Comparison of ENCODE assay signal across 8 cellular contexts in genomic region chr12:56152132-56152755, GRCh38. TPM values are rescaled to one million over a fixed set of nuclear protein-coding genes. Genes with fewer than 3 reads are reported as not detected.
A peak's percentile ranks its signal among the peaks of the same experiment; 100 is the strongest.
DNase-seq lines count a peak whose midpoint lies in the region; ATAC-seq and TF ChIP-seq lines count a peak whose summit lies in the region.

MYL6B (plus strand) TSS chr12:56152587; CDS start chr12:56153919, 1,332 bp downstream.

- TF ChIP-seq CTCF in GM10266 (IDR thresholded peaks at IDR 0.05; ENCODE audit: control insufficient read depth, insufficient read depth, low read depth, missing control alignments) (no peak), glutamatergic neuron (IDR thresholded peaks at IDR 0.05; ENCODE audit: partially characterized antibody, unreplicated experiment) (no peak), osteocyte (IDR thresholded peaks at IDR 0.05) (no peak), thoracic aorta (IDR thresholded peaks at IDR 0.05) (no peak)

- H3K27me3 ChIP-seq in thoracic aorta (replicated peaks; ENCODE audit: insufficient read depth), result no peaks in the 10 kb centered on the region

- H3K4me3 ChIP-seq in thoracic aorta, result peak within 1 kb of the TSS; percentile 87

- H3K36me3 ChIP-seq in thoracic aorta, result no peaks in the 10 kb centered on the region

- H3K27ac Mint-ChIP-seq in activated naive CD4-positive, alpha-beta T cell treated with anti-CD3 and anti-CD28 coated beads, Interleukin-2, amount 50 U/mL, for 72 hours, result peak within 1 kb of the TSS; percentile 96 to 98
- H3K27ac Mint-ChIP-seq in glutamatergic neuron (ENCODE audit: unreplicated experiment) (peak within 1 kb of the TSS; percentile 93), osteocyte (ENCODE audit: unreplicated experiment) (peak within 1 kb of the TSS; percentile 95)

- peak within 1 kb of the TSS; percentile 88 to 92 for H3K27ac ChIP-seq in thoracic aorta

- H3K9me3 ChIP-seq in thoracic aorta, result no peaks in the 10 kb centered on the region

- peaks cover 3 to 21% of the 10 kb centered on the region in 2 donors for H3K36me3 Mint-ChIP-seq in activated naive CD4-positive, alpha-beta T cell treated with anti-CD3 and anti-CD28 coated beads, Interleukin-2, amount 50 U/mL, for 72 hours
- H3K36me3 Mint-ChIP-seq in glutamatergic neuron (ENCODE audit: unreplicated experiment) (no peaks in the 10 kb centered on the region), osteocyte (ENCODE audit: unreplicated experiment) (peaks cover 11% of the 10 kb centered on the region)

- peaks cover 14 to 28% of the 10 kb centered on the region in 2 donors for H3K4me1 ChIP-seq in thoracic aorta (ENCODE audit: control insufficient read depth in 1 of 2, low read depth in 2 of 2)

- H3K9me3 Mint-ChIP-seq in activated naive CD4-positive, alpha-beta T cell treated with anti-CD3 and anti-CD28 coated beads, Interleukin-2, amount 50 U/mL, for 72 hours, result no peaks in the 10 kb centered on the region
- H3K9me3 Mint-ChIP-seq in glutamatergic neuron (ENCODE audit: unreplicated experiment) (peaks cover 3% of the 10 kb centered on the region), osteocyte (ENCODE audit: unreplicated experiment) (no peaks in the 10 kb centered on the region)

- H3K27me3 Mint-ChIP-seq in glutamatergic neuron (ENCODE audit: unreplicated experiment) (peaks cover 11% of the 10 kb centered on the region), osteocyte (ENCODE audit: unreplicated experiment) (no peaks in the 10 kb centered on the region)

- peak; percentile 88 for DNase-seq in GM10266 (ENCODE audit: extremely low spot score)
- peak; percentile 71 for DNase-seq in NCI-H1105 (lab: John Stamatoyannopoulos, UW)
- peak; percentile 35 for DNase-seq in SKM-1 (lab: John Stamatoyannopoulos, UW; ENCODE audit: unreplicated experiment)
- peak; percentile 90 to 96 for DNase-seq in activated naive CD4-positive, alpha-beta T cell treated with anti-CD3 and anti-CD28 coated beads, Interleukin-2, amount 50 U/mL, for 72 hours (ENCODE audit: low spot score in 2 of 2)
- DNase-seq in glutamatergic neuron, result peak; percentile 94
- peak; percentile 95 for DNase-seq in osteocyte (ENCODE audit: extremely low spot score, unreplicated experiment)
- peak; percentile 83 for DNase-seq in thoracic aorta (ENCODE audit: low spot score)

- H3K4me1 Mint-ChIP-seq in glutamatergic neuron (ENCODE audit: low read depth, unreplicated experiment), result peaks cover 11% of the 10 kb centered on the region
- H3K4me1 Mint-ChIP-seq in osteocyte (ENCODE audit: unreplicated experiment), result peaks cover 42% of the 10 kb centered on the region

- ATAC-seq in HG02623 (IDR thresholded peaks at IDR 0.05; ENCODE audit: unreplicated experiment) (peak; percentile 80), thoracic aorta (ENCODE audit: insufficient number of reproducible peaks, low FRiP score, low read depth) (peak; percentile 87)
- ATAC-seq in activated naive CD4-positive, alpha-beta T cell treated with anti-CD3 and anti-CD28 coated beads, Interleukin-2, amount 50 U/mL, for 72 hours, result peak; percentile 91 to 95

- peak within 1 kb of the TSS; percentile 89 for H3K4me3 Mint-ChIP-seq in glutamatergic neuron (ENCODE audit: unreplicated experiment)
- peak within 1 kb of the TSS; percentile 93 for H3K4me3 Mint-ChIP-seq in osteocyte (ENCODE audit: unreplicated experiment)

RNA-seq across cellular contexts. Expression of gene MYL6B, which starts in this region (rescaled TPM):
- total RNA-seq in activated naive CD4-positive, alpha-beta T cell treated with anti-CD3 and anti-CD28 coated beads, Interleukin-2, amount 50 U/mL, for 72 hours, result 100 to 1,000 TPM in 1 of 2 donors, 10 to 100 TPM in 1; 99.7 to 112 TPM
- 232 TPM for total RNA-seq in glutamatergic neuron (ENCODE audit: unreplicated experiment)
- total RNA-seq in osteocyte, result 123 and 139 TPM in 2 replicates
- total RNA-seq in thoracic aorta, result 10 to 100 TPM; 17.1 to 19.1 TPM

Comparison
In these comparisons a context has a peak if more than half of its experiments do, and no peak if none do; other contexts are left out.
1. Peak in every context shown above with its lines: DNase-seq, ATAC-seq, H3K4me3 ChIP-seq and H3K27ac ChIP-seq.
2. DNase-seq: peak in every context shown above with its lines; median percentile 95 in osteocyte; 94 in glutamatergic neuron; 93 in activated naive CD4-positive, alpha-beta T cell treated with anti-CD3 and anti-CD28 coated beads, Interleukin-2, amount 50 U/mL, for 72 hours; 88 in GM10266; 83 in thoracic aorta; 71 in NCI-H1105; 35 in SKM-1.